In the genomic region with DNA sequence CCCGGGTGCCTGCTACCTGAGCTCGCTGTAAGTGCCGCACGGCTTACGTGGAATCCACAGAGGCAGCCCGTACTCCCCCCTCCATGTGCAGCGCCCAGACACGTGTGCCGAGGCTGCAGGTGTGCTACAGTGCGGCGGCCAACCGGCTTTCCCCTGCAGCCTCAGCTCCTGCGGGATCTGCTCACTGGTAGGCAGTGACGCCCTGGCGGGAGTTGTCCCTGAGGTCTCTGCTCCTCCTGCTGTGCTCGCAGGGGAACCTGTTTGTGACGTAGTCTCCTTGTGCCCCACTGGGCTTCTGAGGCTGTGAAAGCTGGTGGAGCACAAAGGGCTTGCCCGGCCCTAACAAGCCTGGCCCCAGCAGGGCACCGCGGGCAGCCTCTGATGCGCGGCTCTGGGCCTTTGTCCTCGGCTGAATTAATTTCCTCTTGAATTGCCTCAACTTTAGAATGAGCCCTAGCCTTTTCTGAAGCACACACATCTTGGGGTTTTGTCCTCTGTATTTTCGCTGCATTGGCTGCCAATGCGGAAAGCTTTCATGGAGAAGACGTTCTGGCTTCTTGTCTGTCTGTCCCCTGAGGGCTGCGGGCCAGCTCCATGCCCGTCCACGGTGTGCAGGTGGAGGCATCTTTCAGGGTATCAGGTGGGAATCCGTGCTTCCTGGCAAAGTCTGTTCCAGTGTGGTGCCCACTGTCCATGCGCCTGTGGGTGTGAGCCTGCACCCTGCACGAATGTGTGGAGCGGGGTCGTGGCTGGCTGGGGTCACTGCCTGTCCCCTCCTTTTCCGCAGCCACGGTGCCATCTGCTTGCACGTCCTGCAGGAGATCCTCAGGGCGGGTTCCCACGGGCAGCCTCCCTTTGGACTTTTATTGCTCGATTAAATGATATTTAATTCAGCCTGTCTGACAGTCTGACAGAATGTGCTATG, we compare ENCODE assay signal across 16 cellular contexts.
DNase-seq lines count a peak whose midpoint lies in the region; ATAC-seq and TF ChIP-seq lines count a peak whose summit lies in the region.
"Had no signal": no experiment of that assay in that cellular context is flagged by ENCODE, and none has a peak within 500 bp of the region (broad histone marks: within the 10 kb centered on the region; RNA-seq: fewer than 3 reads in every experiment).

No MANE protein-coding gene starts in this region.

- WGBS in transverse colon (ENCODE audit: low coverage in 1 of 2), 2 donors: 80% methylated on average over 40 of the region's 40 CpGs; no CpG with 5 or more reads in 1 of the 2 donors

- no peaks in the 10 kb centered on the region for H3K9me3 Mint-ChIP-seq in natural killer cell treated with Interleukin-12 subunit alpha and Interleukin-12 subunit beta and Interleukin-15 and Interleukin-18, amount 100 ng/mL, for 72 hours
- H3K9me3 Mint-ChIP-seq in natural killer cell: no peaks in the 10 kb centered on the region
- H3K9me3 Mint-ChIP-seq: memory B cell had no signal

- H3K9ac ChIP-seq in colonic mucosa (ENCODE audit: low read depth in 2 of 2, low read length in 2 of 2): peak overlapping the region in 1 of 2 donors; percentile 48

- intact Hi-C loops in natural killer cell (cut with micrococcal nuclease) (no loop called here), left lung (cut with DNase I) (no loop called here), colonic mucosa (cut with DNase I) (no loop called here), transverse colon (cut with DNase I; ENCODE audit: low total_unique reads) (no loop called here)

- H3K27ac Mint-ChIP-seq in natural killer cell treated with Interleukin-12 subunit alpha and Interleukin-12 subunit beta and Interleukin-15 and Interleukin-18, amount 100 ng/mL, for 72 hours: no peak overlapping the region
- H3K27ac Mint-ChIP-seq in natural killer cell: no peak overlapping the region
- H3K27ac Mint-ChIP-seq: memory B cell had no signal

- no peaks in the 10 kb centered on the region for H3K9me3 ChIP-seq in left lung
- no peaks in the 10 kb centered on the region for H3K9me3 ChIP-seq in colonic mucosa
- H3K9me3 ChIP-seq in transverse colon: no peaks in the 10 kb centered on the region
- H3K9me3 ChIP-seq: psoas muscle, vagina had no signal

- no peak for TF ChIP-seq EP300 in transverse colon (IDR thresholded peaks at IDR 0.05; ENCODE audit: low read depth)

- H3K4me1 ChIP-seq in left lung (peaks cover 11 to 32% of the 10 kb centered on the region in 2 donors), colonic mucosa (peaks cover 17% of the 10 kb centered on the region), transverse colon (peaks cover 8 to 31% (median 28%) of the 10 kb centered on the region in 4 donors)

- H3K4me1 Mint-ChIP-seq in natural killer cell treated with Interleukin-12 subunit alpha and Interleukin-12 subunit beta and Interleukin-15 and Interleukin-18, amount 100 ng/mL, for 72 hours (ENCODE audit: low read depth in 2 of 2): peaks cover 0 to 8% of the 10 kb centered on the region in 2 donors
- peaks cover 7 to 20% of the 10 kb centered on the region in 2 donors for H3K4me1 Mint-ChIP-seq in natural killer cell

- H3K36me3 Mint-ChIP-seq in natural killer cell treated with Interleukin-12 subunit alpha and Interleukin-12 subunit beta and Interleukin-15 and Interleukin-18, amount 100 ng/mL, for 72 hours: no peaks in the 10 kb centered on the region
- H3K36me3 Mint-ChIP-seq in natural killer cell: no peaks in the 10 kb centered on the region
- H3K36me3 Mint-ChIP-seq: memory B cell had no signal

- no peaks in the 10 kb centered on the region for H3K36me3 ChIP-seq in left lung
- H3K36me3 ChIP-seq in colonic mucosa: no peaks in the 10 kb centered on the region
- H3K36me3 ChIP-seq in transverse colon: no peaks in the 10 kb centered on the region
- H3K36me3 ChIP-seq: vagina had no signal

- no peak for TF ChIP-seq POLR2A in transverse colon (IDR thresholded peaks at IDR 0.05)

- no peak for TF ChIP-seq CTCF in natural killer cell (IDR thresholded peaks at IDR 0.05)
- TF ChIP-seq CTCF in left lung (IDR thresholded peaks at IDR 0.05): no peak
- TF ChIP-seq CTCF in colonic mucosa (IDR thresholded peaks at IDR 0.05): no peak
- TF ChIP-seq CTCF in transverse colon (IDR thresholded peaks at IDR 0.05): no peak

- H3K4me3 Mint-ChIP-seq in natural killer cell treated with Interleukin-12 subunit alpha and Interleukin-12 subunit beta and Interleukin-15 and Interleukin-18, amount 100 ng/mL, for 72 hours: no peak overlapping the region
- no peak overlapping the region for H3K4me3 Mint-ChIP-seq in natural killer cell

- in situ Hi-C loops in transverse colon (cut with MboI; ENCODE audit: low pct_ligation_motif_present in 1 of 4, low pct_unique_long_range_greater_than_20kb in 1 of 4, low sequenced_read_pairs in 3 of 4): no loop called here

- peak; percentile 56 for DNase-seq in natural killer cell treated with Interleukin-12 subunit alpha and Interleukin-12 subunit beta and Interleukin-15 and Interleukin-18, amount 100 ng/mL, for 72 hours (ENCODE audit: low spot score)
- no peak for DNase-seq in natural killer cell
- DNase-seq in SK-N-DZ (ENCODE audit: low spot score): peak; percentile 34
- DNase-seq in left lung: peak; percentile 32 to 79
- DNase-seq in colonic mucosa: no peak
- no peak for DNase-seq in transverse colon
- no peak for DNase-seq in activated CD8-positive, alpha-beta memory T cell treated with anti-CD3 and anti-CD28 coated beads, Interleukin-2, amount 50 U/mL, for 48 hours
- DNase-seq in stimulated activated CD4-positive, alpha-beta T cell treated with anti-CD3 and anti-CD28 coated beads, Interleukin-2, amount 100 ng/mL, for 48 hours: no peak
- DNase-seq: amniotic stem cell, DMS 273 treated with DMSO at 0.1 percent for 48 hours, MV-4-11 had no signal

- ATAC-seq in natural killer cell treated with Interleukin-12 subunit alpha and Interleukin-12 subunit beta and Interleukin-15 and Interleukin-18, amount 100 ng/mL, for 72 hours: no peak
- ATAC-seq in natural killer cell: no peak
- ATAC-seq in left lung: peak; percentile 17
- ATAC-seq: psoas muscle, SK-N-SH treated with all-trans-retinoic acid at 6 μM for 48 hours had no signal

- H3K4me3 ChIP-seq in left lung (no peak overlapping the region), colonic mucosa (no peak overlapping the region), transverse colon (no peak overlapping the region)
- H3K4me3 ChIP-seq: psoas muscle, vagina had no signal

- H3K27me3 Mint-ChIP-seq in natural killer cell treated with Interleukin-12 subunit alpha and Interleukin-12 subunit beta and Interleukin-15 and Interleukin-18, amount 100 ng/mL, for 72 hours: peaks cover 12 to 15% of the 10 kb centered on the region in 2 donors
- peaks cover 11 to 15% of the 10 kb centered on the region in 2 donors for H3K27me3 Mint-ChIP-seq in natural killer cell (ENCODE audit: low read depth in 2 of 2)

- H3K27ac ChIP-seq in left lung (no peak overlapping the region), colonic mucosa (no peak overlapping the region), transverse colon (no peak overlapping the region)
- H3K27ac ChIP-seq: dorsolateral prefrontal cortex, psoas muscle, vagina had no signal

- H3K27me3 ChIP-seq in left lung (peaks cover 12 to 50% of the 10 kb centered on the region in 2 donors), colonic mucosa (peaks cover 12% of the 10 kb centered on the region), transverse colon (peaks cover 24% of the 10 kb centered on the region)
- H3K27me3 ChIP-seq: vagina had no signal

Comparison
In these comparisons a context has a peak if more than half of its experiments do, and no peak if none do; other contexts are left out.
1. DNase-seq: peak in natural killer cell treated with Interleukin-12 subunit alpha and Interleukin-12 subunit beta and Interleukin-15 and Interleukin-18, amount 100 ng/mL, for 72 hours (single experiment), SK-N-DZ (single experiment) and left lung (2 of 2); none in natural killer cell (single experiment), colonic mucosa (single experiment), transverse colon (single experiment), activated CD8-positive, alpha-beta memory T cell treated with anti-CD3 and anti-CD28 coated beads, Interleukin-2, amount 50 U/mL, for 48 hours (single experiment) and stimulated activated CD4-positive, alpha-beta T cell treated with anti-CD3 and anti-CD28 coated beads, Interleukin-2, amount 100 ng/mL, for 48 hours (0 of 2).